In the genomic region with DNA sequence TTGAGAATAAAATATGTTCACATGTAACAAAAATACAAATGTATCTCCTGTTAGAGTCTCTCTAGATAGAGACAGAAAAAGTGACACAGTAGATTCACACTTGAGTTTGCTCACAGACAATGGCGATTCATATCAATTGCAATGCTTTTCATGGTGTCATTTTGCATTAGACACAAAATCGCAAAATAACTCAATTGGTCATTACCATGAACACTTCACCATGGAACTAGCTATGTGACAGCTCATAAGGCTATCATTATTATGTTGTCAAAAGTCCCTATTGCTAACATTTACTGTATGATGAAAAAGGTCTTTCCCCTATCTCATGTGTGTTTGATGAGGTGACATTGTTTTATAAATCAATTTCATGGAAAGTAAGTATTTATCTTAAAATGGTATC, we compare ENCODE assay signal across 6 cellular contexts.
"Had no signal": no experiment of that assay in that cellular context is flagged by ENCODE, and none has a peak within 500 bp of the region (broad histone marks: within the 10 kb centered on the region; RNA-seq: fewer than 3 reads in every experiment).

No MANE protein-coding gene starts in this region.

- H3K27ac ChIP-seq: HL-60 had no signal

- H3K4me3 ChIP-seq: K562 had no signal

- ATAC-seq: HepG2, K562 had no signal

- DNase-seq: IMR-90, KBM-7, KG1 had no signal
